Comparison of ENCODE assay signal across 8 cellular contexts in the genomic region with DNA sequence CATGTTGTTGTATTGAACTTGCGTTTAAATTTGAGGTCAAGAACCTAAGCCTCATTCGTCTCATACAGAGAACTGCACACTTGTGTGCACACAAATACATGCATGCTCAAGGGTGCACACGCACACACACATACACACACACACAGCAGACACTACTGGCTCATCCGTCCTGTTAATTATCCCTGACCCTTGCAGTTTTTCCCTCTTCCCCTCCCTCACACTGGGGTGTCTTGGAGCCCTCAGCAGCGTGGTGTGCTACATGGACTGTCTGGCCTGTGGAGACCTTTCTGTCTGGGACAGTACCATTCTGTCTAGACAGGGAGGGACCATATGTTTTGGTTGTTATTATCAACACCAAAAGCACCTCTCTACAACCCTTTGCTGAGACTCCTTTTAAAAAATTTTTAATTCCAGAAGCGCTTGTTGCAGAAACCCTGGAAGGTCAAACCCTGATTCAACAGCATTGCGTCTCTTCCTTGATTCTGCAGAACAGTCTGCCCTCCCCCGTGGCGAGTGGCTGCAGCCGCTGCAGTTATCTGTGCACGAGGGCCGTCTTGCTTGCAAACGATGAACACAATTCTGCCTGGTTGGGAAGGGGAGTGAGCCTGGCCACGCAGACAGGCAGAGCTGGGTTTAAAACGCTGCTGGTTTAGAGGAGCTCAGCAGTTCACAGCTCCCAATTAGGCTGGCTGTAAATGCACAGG.
DNase-seq lines count a peak whose midpoint lies in the region; ATAC-seq and TF ChIP-seq lines count a peak whose summit lies in the region.

No MANE protein-coding gene starts in this region.

- DNase-seq in GM23338 (ENCODE audit: low spot score) = peak; percentile 50
- peak; percentile 69 for DNase-seq in NCI-H748 treated with DMSO at 0.1 percent for 48 hours (lab: John Stamatoyannopoulos, UW)
- DNase-seq in endodermal cell = peak; percentile 61
- DNase-seq in myocyte (ENCODE audit: low read depth) = peak; percentile 63
- no peak for DNase-seq in GM13977 (ENCODE audit: low spot score)
- DNase-seq in PC-9 = no peak

- POLR2A ChIA-PET in PC-9 (lab: Charles Lee; ENCODE audit: unreplicated experiment) = interaction anchor here (0.6 kb wide), 1 partner anchor 374 kb away, joined by 3 read pairs; no protein-coding TSS in a partner anchor

- no peak overlapping the region for H3K4me3 ChIP-seq in GM23338
- no peak overlapping the region for H3K4me3 ChIP-seq in endodermal cell (ENCODE audit: low read length)
- H3K4me3 ChIP-seq in PC-9 = no peak overlapping the region

- H3K9me3 Mint-ChIP-seq in GM23338 = no peaks in the 10 kb centered on the region
- H3K9me3 Mint-ChIP-seq in endodermal cell = no peaks in the 10 kb centered on the region

- H3K36me3 Mint-ChIP-seq in GM23338 (ENCODE audit: low read depth) (no peaks in the 10 kb centered on the region), endodermal cell (ENCODE audit: low read depth) (no peaks in the 10 kb centered on the region)

- intact Hi-C loops in PC-9 (cut with micrococcal nuclease; ENCODE audit: unreplicated experiment) = no loop called here

- H3K4me2 ChIP-seq in GM23338 (no peak overlapping the region), PC-9 (no peak overlapping the region)

- H3K27me3 ChIP-seq in GM23338 (ENCODE audit: insufficient read depth) (no peaks in the 10 kb centered on the region), endodermal cell (ENCODE audit: control insufficient read depth, insufficient read depth, low read length, poor library complexity, severe bottlenecking) (no peaks in the 10 kb centered on the region), PC-9 (ENCODE audit: insufficient read depth, low read depth) (no peaks in the 10 kb centered on the region)

- H3K9me2 ChIP-seq in GM23338 (ENCODE audit: insufficient read depth) = no peaks in the 10 kb centered on the region
- no peaks in the 10 kb centered on the region for H3K9me2 ChIP-seq in PC-9 (ENCODE audit: insufficient read depth)

- peak overlapping the region; percentile 81; the same call in 1 of the 2 replicates for H2AFZ ChIP-seq in GM23338
- no peak overlapping the region for H2AFZ ChIP-seq in PC-9

- peak; percentile 91 for ATAC-seq in GM23338
- no peak for ATAC-seq in HG02852 (IDR thresholded peaks at IDR 0.05; ENCODE audit: unreplicated experiment)
- ATAC-seq in HG02973 (IDR thresholded peaks at IDR 0.05; ENCODE audit: unreplicated experiment) = no peak

- H3K4me1 ChIP-seq in GM23338 (ENCODE audit: insufficient read depth) (no peaks in the 10 kb centered on the region), endodermal cell (ENCODE audit: control insufficient read depth, insufficient read depth, low read length) (no peaks in the 10 kb centered on the region), PC-9 (replicated peaks; ENCODE audit: insufficient read depth) (no peaks in the 10 kb centered on the region)

- CTCF ChIA-PET in PC-9 (lab: Charles Lee) = no interaction called here

- H3K4me1 Mint-ChIP-seq in GM23338 = peaks cover 8% of the 10 kb centered on the region; the same call in 2 of the 3 replicates
- H3K4me1 Mint-ChIP-seq in endodermal cell = peaks cover 7% of the 10 kb centered on the region

- H3K4me3 Mint-ChIP-seq in GM23338 = no peak overlapping the region
- no peak overlapping the region for H3K4me3 Mint-ChIP-seq in endodermal cell

- H3K9me3 ChIP-seq in endodermal cell (ENCODE audit: control insufficient read depth, low read length) (no peaks in the 10 kb centered on the region), PC-9 (ENCODE audit: insufficient read depth, low read depth) (no peaks in the 10 kb centered on the region)

- H3K79me2 ChIP-seq in GM23338 (replicated peaks; ENCODE audit: insufficient read depth) = no peaks in the 10 kb centered on the region
- no peaks in the 10 kb centered on the region for H3K79me2 ChIP-seq in PC-9 (ENCODE audit: low read depth)

- no peak overlapping the region for H3K9ac ChIP-seq in endodermal cell (ENCODE audit: extremely low read depth, low read length, poor library complexity, severe bottlenecking)

- in situ Hi-C loops in GM13977 (cut with MboI; ENCODE audit: low pct_unique_long_range_greater_than_20kb, low sequenced_read_pairs, unreplicated experiment) = no loop called here

- H3K27ac Mint-ChIP-seq in GM23338 (no peak overlapping the region), endodermal cell (peak overlapping the region; percentile 18)

- TF ChIP-seq CTCF in GM23338 (conservative IDR thresholded peaks at IDR 0.05; ENCODE audit: low read depth in 2 of 2) (no peak), endodermal cell (conservative IDR thresholded peaks at IDR 0.05) (no peak), GM13977 (IDR thresholded peaks at IDR 0.05; ENCODE audit: extremely low read depth, insufficient read depth, missing control alignments) (no peak), PC-9 (conservative IDR thresholded peaks at IDR 0.05) (no peak)

- H3F3A ChIP-seq in GM23338 (replicated peaks; ENCODE audit: low read depth) = no peaks in the 10 kb centered on the region
- no peaks in the 10 kb centered on the region for H3F3A ChIP-seq in PC-9 (ENCODE audit: insufficient read depth, low read depth)

- no TSS peak for BruUV-seq in PC-9 (replicated peaks; lab: Mats Ljungman, UMichigan)

- no peaks in the 10 kb centered on the region for H4K20me1 ChIP-seq in GM23338 (replicated peaks; ENCODE audit: insufficient read depth)
- H4K20me1 ChIP-seq in PC-9 (ENCODE audit: insufficient read depth) = no peaks in the 10 kb centered on the region

- H3K27ac ChIP-seq in GM23338 (ENCODE audit: low read depth) (no peak overlapping the region), endodermal cell (ENCODE audit: low read depth, low read length) (peak overlapping the region; percentile 100), PC-9 (no peak overlapping the region)

- 41 to 54% methylated on average over 10 to 15 of the region's 15 CpGs for WGBS in endodermal cell (ENCODE audit: insufficient coverage in 1 of 2, insufficient read length in 1 of 2), 2 experiments

- no peaks in the 10 kb centered on the region for H3K27me3 Mint-ChIP-seq in GM23338 (ENCODE audit: insufficient read depth, low read depth, poor library complexity)
- peaks cover 1% of the 10 kb centered on the region for H3K27me3 Mint-ChIP-seq in endodermal cell (ENCODE audit: insufficient read depth)

- H3K36me3 ChIP-seq in GM23338 (ENCODE audit: insufficient read depth) = no peaks in the 10 kb centered on the region
- H3K36me3 ChIP-seq in endodermal cell (ENCODE audit: control insufficient read depth, insufficient read depth, low read length) = no peaks in the 10 kb centered on the region
- no peaks in the 10 kb centered on the region for H3K36me3 ChIP-seq in PC-9 (ENCODE audit: low read depth)

TF ChIP-seq in GM23338, 12 proteins besides CTCF, POLR2A, EP300 and RAD21 (continues in another document):
- no peak for TF ChIP-seq EZH2 (IDR thresholded peaks at IDR 0.05; ENCODE audit: low read depth, unreplicated experiment)

Comparison
In these comparisons a context has a peak if more than half of its experiments do, and no peak if none do; other contexts are left out.
1. DNase-seq: peak in GM23338 (single experiment), NCI-H748 treated with DMSO at 0.1 percent for 48 hours (single experiment), endodermal cell (single experiment) and myocyte (single experiment); none in GM13977 (single experiment) and PC-9 (0 of 2).